ENCODE assay signal across 12 cellular contexts in the genomic region with DNA sequence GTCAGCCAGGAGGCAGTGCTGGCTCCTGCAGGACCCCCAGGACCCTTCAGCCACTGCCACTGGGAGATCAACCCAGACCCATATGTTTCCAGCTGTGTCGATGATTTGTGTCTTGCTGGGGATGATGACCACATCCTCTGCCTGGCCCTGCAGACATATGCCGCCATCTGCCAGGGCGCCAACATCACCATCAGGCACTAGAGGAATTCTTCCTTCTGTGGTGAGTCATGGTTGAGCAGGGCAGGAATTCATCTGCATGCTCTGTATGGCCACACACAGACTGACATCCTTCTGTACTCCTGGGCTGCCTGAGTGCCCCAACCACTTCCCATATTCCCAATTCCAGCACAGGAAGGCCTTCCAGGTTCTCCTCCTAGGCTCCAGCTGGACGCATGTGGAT. TPM values are rescaled to one million over a fixed set of nuclear protein-coding genes. Genes with fewer than 3 reads are reported as not detected.
DNase-seq lines count a peak whose midpoint lies in the region; ATAC-seq and TF ChIP-seq lines count a peak whose summit lies in the region.
"Had no signal": no experiment of that assay in that cellular context is flagged by ENCODE, and none has a peak within 500 bp of the region (broad histone marks: within the 10 kb centered on the region; RNA-seq: fewer than 3 reads in every experiment).

No MANE protein-coding gene starts in this region.

- H3K27me3 Mint-ChIP-seq in activated T-cell treated with anti-CD3 and anti-CD28 coated beads, Interleukin-2, amount 50 U/mL, for 72 hours (ENCODE audit: low read depth): no peaks in the 10 kb centered on the region
- H3K27me3 Mint-ChIP-seq in T-cell (peaks cover 0 to 9% of the 10 kb centered on the region in 2 donors), neural progenitor cell (ENCODE audit: insufficient read depth, low read depth) (peaks cover 8% of the 10 kb centered on the region)

- H3K27ac ChIP-seq in neural progenitor cell: no peak overlapping the region

- H3F3A ChIP-seq in neural progenitor cell (ENCODE audit: low read depth): no peaks in the 10 kb centered on the region

- ATAC-seq in activated T-cell treated with anti-CD3 and anti-CD28 coated beads, Interleukin-2, amount 50 U/mL, for 72 hours (replicated peaks in 1 of 2): no peak
- ATAC-seq in T-cell (replicated peaks in 1 of 4): no peak
- ATAC-seq: right cardiac atrium had no signal

- no peaks in the 10 kb centered on the region for H3K79me2 ChIP-seq in neural progenitor cell (ENCODE audit: low read depth)

- H3K9me3 Mint-ChIP-seq in activated T-cell treated with anti-CD3 and anti-CD28 coated beads, Interleukin-2, amount 50 U/mL, for 72 hours: no peaks in the 10 kb centered on the region
- H3K9me3 Mint-ChIP-seq in T-cell (no peaks in the 10 kb centered on the region), neural progenitor cell (no peaks in the 10 kb centered on the region)

- H3K4me1 ChIP-seq in adipocyte (ENCODE audit: control insufficient read depth, insufficient read depth, low read length) (peaks cover 4% of the 10 kb centered on the region), neural progenitor cell (no peaks in the 10 kb centered on the region)

- no peaks in the 10 kb centered on the region for H3K9me3 ChIP-seq in adipocyte (ENCODE audit: control insufficient read depth, low read length)
- H3K9me3 ChIP-seq in neural progenitor cell (ENCODE audit: low read depth): no peaks in the 10 kb centered on the region

- H3K4me3 Mint-ChIP-seq in activated T-cell treated with anti-CD3 and anti-CD28 coated beads, Interleukin-2, amount 50 U/mL, for 72 hours: no peak overlapping the region
- H3K4me3 Mint-ChIP-seq in T-cell: no peak overlapping the region
- no peak overlapping the region for H3K4me3 Mint-ChIP-seq in neural progenitor cell

- H3K36me3 Mint-ChIP-seq in activated T-cell treated with anti-CD3 and anti-CD28 coated beads, Interleukin-2, amount 50 U/mL, for 72 hours (ENCODE audit: insufficient read depth in 2 of 2): no peaks in the 10 kb centered on the region
- H3K36me3 Mint-ChIP-seq in T-cell (no peaks in the 10 kb centered on the region), neural progenitor cell (no peaks in the 10 kb centered on the region)

- CTCF ChIA-PET in T-cell (lab: Charles Lee): no interaction called here

- H3K27me3 ChIP-seq in adipocyte (replicated peaks; ENCODE audit: control insufficient read depth, insufficient read depth, low read length): peaks cover 10% of the 10 kb centered on the region
- peaks cover 8% of the 10 kb centered on the region for H3K27me3 ChIP-seq in neural progenitor cell

- H3K4me2 ChIP-seq in neural progenitor cell: no peak overlapping the region

- no peak overlapping the region for H3K27ac Mint-ChIP-seq in activated T-cell treated with anti-CD3 and anti-CD28 coated beads, Interleukin-2, amount 50 U/mL, for 72 hours
- H3K27ac Mint-ChIP-seq in T-cell (no peak overlapping the region), neural progenitor cell (no peak overlapping the region)

- H2AFZ ChIP-seq in neural progenitor cell (replicated peaks): no peak overlapping the region

- H3K36me3 ChIP-seq in adipocyte (ENCODE audit: control insufficient read depth, insufficient read depth, low read length, severe bottlenecking) (no peaks in the 10 kb centered on the region), neural progenitor cell (no peaks in the 10 kb centered on the region)

- no peaks in the 10 kb centered on the region for H4K20me1 ChIP-seq in neural progenitor cell (ENCODE audit: low read depth)

- no peak overlapping the region for H3K4me3 ChIP-seq in adipocyte (ENCODE audit: low read length)
- no peak overlapping the region for H3K4me3 ChIP-seq in neural progenitor cell

- no peaks in the 10 kb centered on the region for H3K4me1 Mint-ChIP-seq in activated T-cell treated with anti-CD3 and anti-CD28 coated beads, Interleukin-2, amount 50 U/mL, for 72 hours (ENCODE audit: low read depth)
- H3K4me1 Mint-ChIP-seq in T-cell (peaks cover 7 to 20% (median 12%) of the 10 kb centered on the region in 3 donors), neural progenitor cell (no peaks in the 10 kb centered on the region)

- DNase-seq in A172 (ENCODE audit: low spot score): peak; percentile 96
- DNase-seq in HPDE6-E6E7 (ENCODE audit: extremely low spot score): peak; percentile 75
- DNase-seq in adipocyte (ENCODE audit: low read depth): peak; percentile 76
- DNase-seq in hepatic stellate cell (ENCODE audit: low spot score): peak; percentile 92
- DNase-seq in activated T-cell treated with anti-CD3 and anti-CD28 coated beads, Interleukin-2, amount 50 U/mL, for 72 hours: no peak
- no peak for DNase-seq in NCI-H1092 (lab: John Stamatoyannopoulos, UW)
- DNase-seq in T-cell: no peak
- DNase-seq in neural progenitor cell (ENCODE audit: low spot score): no peak
- DNase-seq: NCI-H2107, right cardiac atrium had no signal

- POLR2A ChIA-PET in T-cell (lab: Charles Lee): no interaction called here

- no peak overlapping the region for H3K9ac ChIP-seq in adipocyte (ENCODE audit: low read length)
- H3K9ac ChIP-seq in neural progenitor cell: no peak overlapping the region

- TF ChIP-seq CTCF in neural progenitor cell (IDR thresholded peaks at IDR 0.05): no peak

RNA-seq across cellular contexts. Expression of a gene that starts 27.1 kb away (rescaled TPM):
- 4.8 TPM in 1 of 2 replicates, not detected in the other for total RNA-seq in A172 (2014; rRNA removed; shearing (Covaris generic))
- not detected for total RNA-seq in activated T-cell treated with anti-CD3 and anti-CD28 coated beads, Interleukin-2, amount 50 U/mL, for 72 hours
- total RNA-seq in T-cell: 1 to 10 TPM in 1 of 5 donors, under 1 TPM in 1, not detected in 3; 0.79 to 1.1 TPM
- not detected in 2 replicates for total RNA-seq in neural progenitor cell (ENCODE audit: low replicate concordance)
- total RNA-seq: liver; T-helper 1 cell treated with Interleukin-12 subunit alpha and Interleukin-12 subunit beta and Interleukin-4 antibody, amounts not matched to agents 30 ng/mL and 1 ng/mL, for 36 hours had no signal

RNA-seq across cellular contexts. Expression of a gene that starts 46.3 kb away (rescaled TPM):
- 0.43 TPM in 1 of 2 replicates, not detected in the other for total RNA-seq in A172 (2014; rRNA removed; shearing (Covaris generic))
- total RNA-seq in activated T-cell treated with anti-CD3 and anti-CD28 coated beads, Interleukin-2, amount 50 U/mL, for 72 hours: under 1 TPM; 0.72 to 1.00 TPM
- total RNA-seq in T-cell: 1 to 10 TPM in 1 of 5 donors, under 1 TPM in 4; 0.15 to 1.1 (median 0.89) TPM
- 0.81 TPM in 1 of 2 replicates, not detected in the other for total RNA-seq in neural progenitor cell (ENCODE audit: low replicate concordance)

RNA-seq across cellular contexts. Expression of a gene that starts 47.0 kb away (rescaled TPM):
- not detected in 2 replicates for total RNA-seq in A172 (2014; rRNA removed; shearing (Covaris generic))
- total RNA-seq in activated T-cell treated with anti-CD3 and anti-CD28 coated beads, Interleukin-2, amount 50 U/mL, for 72 hours: under 1 TPM; 0.19 to 0.30 TPM
- total RNA-seq in T-cell: under 1 TPM in 3 of 5 donors, not detected in 2; 0.41 to 0.51 (median 0.46) TPM
- total RNA-seq in neural progenitor cell (ENCODE audit: low replicate concordance): 0.30 and 2.2 TPM in 2 replicates
- total RNA-seq: T-helper 1 cell treated with Interleukin-12 subunit alpha and Interleukin-12 subunit beta and Interleukin-4 antibody, amounts not matched to agents 30 ng/mL and 1 ng/mL, for 36 hours had no signal

RNA-seq across cellular contexts. Expression of a gene that starts 50.1 kb away (rescaled TPM):
- total RNA-seq in A172 (2014; rRNA removed; shearing (Covaris generic)): not detected in 2 replicates
- 1 to 10 TPM; 1.6 to 2.0 TPM for total RNA-seq in activated T-cell treated with anti-CD3 and anti-CD28 coated beads, Interleukin-2, amount 50 U/mL, for 72 hours
- total RNA-seq in T-cell: 1 to 10 TPM in 4 of 5 donors, under 1 TPM in 1; 0.70 to 7.7 (median 4.8) TPM
- total RNA-seq in neural progenitor cell (ENCODE audit: low replicate concordance): 0.46 TPM in 1 of 2 replicates, not detected in the other
- total RNA-seq: T-helper 1 cell treated with Interleukin-12 subunit alpha and Interleukin-12 subunit beta and Interleukin-4 antibody, amounts not matched to agents 30 ng/mL and 1 ng/mL, for 36 hours had no signal

RNA-seq across cellular contexts. Expression of a gene that starts 54.5 kb away (rescaled TPM):
- not detected in 2 replicates for total RNA-seq in A172 (2014; rRNA removed; shearing (Covaris generic))
- 1 to 10 TPM; 1.0 to 1.2 TPM for total RNA-seq in activated T-cell treated with anti-CD3 and anti-CD28 coated beads, Interleukin-2, amount 50 U/mL, for 72 hours
- total RNA-seq in T-cell (10 to 100 TPM in 4 of 5 donors, 1 to 10 TPM in 1; 8.8 to 24.0 (median 12.6) TPM), neural progenitor cell (ENCODE audit: low replicate concordance) (0.13 and 0.56 TPM in 2 replicates)

Comparison
In these comparisons a context has a peak if more than half of its experiments do, and no peak if none do; other contexts are left out.
1. DNase-seq: peak in A172 (single experiment), HPDE6-E6E7 (single experiment), adipocyte (single experiment) and hepatic stellate cell (single experiment); none in activated T-cell treated with anti-CD3 and anti-CD28 coated beads, Interleukin-2, amount 50 U/mL, for 72 hours (0 of 2), NCI-H1092 (single experiment), T-cell (0 of 34) and neural progenitor cell (single experiment).